In genomic region chr7:72336887-72337821, GRCh38 we compare ENCODE assay signal across 10 cellular contexts.
DNase-seq lines count a peak whose midpoint lies in the region; ATAC-seq and TF ChIP-seq lines count a peak whose summit lies in the region.
"Had no signal": no experiment of that assay in that cellular context is flagged by ENCODE, and none has a peak within 500 bp of the region (broad histone marks: within the 10 kb centered on the region; RNA-seq: fewer than 3 reads in every experiment).

No MANE protein-coding gene starts in this region.

- no peak overlapping the region for H3K27ac Mint-ChIP-seq in chondrocyte (ENCODE audit: unreplicated experiment)
- H3K27ac Mint-ChIP-seq in naive thymus-derived CD8-positive, alpha-beta T cell: no peak overlapping the region

- peak overlapping the region in 7 of 10 experiments; percentile 11 to 43 (median 32); a peak in 10 of 20 replicates for H3K4me3 ChIP-seq in BLaER1 treated with 17β-estradiol and CSF1 and Interleukin-3, amounts not matched to agents 10 nM and 100 nM
- H3K4me3 ChIP-seq in H7 (ENCODE audit: insufficient read depth, low read depth, low read length) (peak overlapping the region; percentile 67), mesodermal cell (ENCODE audit: extremely low read depth, insufficient read depth, low read length, poor library complexity, severe bottlenecking) (peak overlapping the region; percentile 38)

- peak overlapping the region; percentile 66 for H3K4me3 Mint-ChIP-seq in chondrocyte (ENCODE audit: unreplicated experiment)
- peak overlapping the region in 1 of 10 donors; percentile 18 for H3K4me3 Mint-ChIP-seq in naive thymus-derived CD8-positive, alpha-beta T cell

- H3K27ac ChIP-seq in BLaER1 treated with 17β-estradiol and CSF1 and Interleukin-3, amounts not matched to agents 10 nM and 100 nM: no peak overlapping the region
- H3K27ac ChIP-seq in mesodermal cell (ENCODE audit: low read depth, low read length, severe bottlenecking): no peak overlapping the region

- H3K36me3 Mint-ChIP-seq in chondrocyte (ENCODE audit: low read depth): no peaks in the 10 kb centered on the region
- H3K36me3 Mint-ChIP-seq in naive thymus-derived CD8-positive, alpha-beta T cell: no peaks in the 10 kb centered on the region

- peaks cover 6% of the 10 kb centered on the region for H3K4me1 Mint-ChIP-seq in chondrocyte (ENCODE audit: low read depth)
- peaks cover 0 to 5% (median 1%) of the 10 kb centered on the region in 4 donors for H3K4me1 Mint-ChIP-seq in naive thymus-derived CD8-positive, alpha-beta T cell

- peaks cover 35 to 51% (median 45%) of the 10 kb centered on the region in 11 experiments for H3K27me3 ChIP-seq in BLaER1 treated with 17β-estradiol and CSF1 and Interleukin-3, amounts not matched to agents 10 nM and 100 nM
- peaks cover 31% of the 10 kb centered on the region for H3K27me3 ChIP-seq in H7 (ENCODE audit: control insufficient read depth, insufficient read depth, low read length)

- ATAC-seq in naive thymus-derived CD8-positive, alpha-beta T cell: no peak
- ATAC-seq in GM18870 (IDR thresholded peaks at IDR 0.05; ENCODE audit: unreplicated experiment): no peak
- ATAC-seq: PC-3 had no signal

- peaks cover 0 to 3% (median 0%) of the 10 kb centered on the region in 10 experiments; a peak in 3 of 20 replicates for H3K4me1 ChIP-seq in BLaER1 treated with 17β-estradiol and CSF1 and Interleukin-3, amounts not matched to agents 10 nM and 100 nM
- no peaks in the 10 kb centered on the region for H3K4me1 ChIP-seq in mesodermal cell (ENCODE audit: control insufficient read depth, insufficient read depth, low read length, poor library complexity, severe bottlenecking)

- peaks cover 72% of the 10 kb centered on the region for H3K27me3 Mint-ChIP-seq in chondrocyte (ENCODE audit: low read depth)
- H3K27me3 Mint-ChIP-seq in naive thymus-derived CD8-positive, alpha-beta T cell: peaks cover 24 to 42% (median 28%) of the 10 kb centered on the region in 5 donors

- peak overlapping the region in 8 of 11 experiments; percentile 10 to 42 (median 29); a peak in 11 of 22 replicates for H3K4me2 ChIP-seq in BLaER1 treated with 17β-estradiol and CSF1 and Interleukin-3, amounts not matched to agents 10 nM and 100 nM

- H4K20me1 ChIP-seq in BLaER1 treated with 17β-estradiol and CSF1 and Interleukin-3, amounts not matched to agents 10 nM and 100 nM: no peaks in the 10 kb centered on the region

- H3K9ac ChIP-seq in BLaER1 treated with 17β-estradiol and CSF1 and Interleukin-3, amounts not matched to agents 10 nM and 100 nM: no peak overlapping the region

- peak; percentile 81 for DNase-seq in H7
- no peak for DNase-seq in chondrocyte (ENCODE audit: low spot score)
- DNase-seq in NCI-H1436 treated with DMSO at 0.1 percent for 48 hours (lab: John Stamatoyannopoulos, UW): no peak
- DNase-seq in naive thymus-derived CD8-positive, alpha-beta T cell: no peak
- DNase-seq in NOMO-1 treated with DMSO at 0.1 percent for 48 hours (lab: John Stamatoyannopoulos, UW; ENCODE audit: unreplicated experiment): no peak
- DNase-seq: NCI-H1694, PC-3 had no signal

- H3K9me3 ChIP-seq in BLaER1 treated with 17β-estradiol and CSF1 and Interleukin-3, amounts not matched to agents 10 nM and 100 nM (replicated peaks in 1 of 11): peaks cover 38 to 60% (median 49%) of the 10 kb centered on the region in 11 experiments
- no peaks in the 10 kb centered on the region for H3K9me3 ChIP-seq in mesodermal cell (ENCODE audit: control insufficient read depth, low read length)

- 6 to 7% methylated on average over 82 to 89 of the region's 91 CpGs for WGBS in mesodermal cell (ENCODE audit: insufficient coverage in 2 of 2), 2 experiments

- H3K9me3 Mint-ChIP-seq in chondrocyte (ENCODE audit: low read depth): peaks cover 15% of the 10 kb centered on the region
- peaks cover 0 to 30% (median 15%) of the 10 kb centered on the region in 9 donors for H3K9me3 Mint-ChIP-seq in naive thymus-derived CD8-positive, alpha-beta T cell

- POLR2A ChIA-PET in naive thymus-derived CD8-positive, alpha-beta T cell (lab: Charles Lee): no interaction called here

- no peak for TF ChIP-seq CTCF in chondrocyte (IDR thresholded peaks at IDR 0.05)

- H3K36me3 ChIP-seq in BLaER1 treated with 17β-estradiol and CSF1 and Interleukin-3, amounts not matched to agents 10 nM and 100 nM: peaks cover 0 to 7% (median 0%) of the 10 kb centered on the region in 11 experiments; a peak in 1 of 22 replicates
- H3K36me3 ChIP-seq in H7 (replicated peaks; ENCODE audit: control insufficient read depth, insufficient read depth, low read length) (no peaks in the 10 kb centered on the region), mesodermal cell (ENCODE audit: control insufficient read depth, insufficient read depth, low read length) (no peaks in the 10 kb centered on the region)
